In genomic region chr7:54995631-54996340, GRCh38 we compare ENCODE assay signal across 1 cellular context.
TF ChIP-seq lines count a peak whose summit lies in the region.

No MANE protein-coding gene starts in this region.

TF ChIP-seq in A549, 52 proteins besides CTCF, POLR2A, EP300 and RAD21 (continued from another document):
- TF ChIP-seq REST (IDR thresholded peaks at IDR 0.05) (no peak), RCOR1 (IDR thresholded peaks at IDR 0.05; ENCODE audit: low read depth, low read length) (no peak), TP53 (CRISPR knock-in tag; IDR thresholded peaks at IDR 0.05) (no peak), POLR2AphosphoS2 (conservative IDR thresholded peaks at IDR 0.05; ENCODE audit: low read length) (no peak), MAZ (IDR thresholded peaks at IDR 0.05; ENCODE audit: borderline replicate concordance, low read depth, low read length) (no peak), PBX3 (IDR thresholded peaks at IDR 0.05) (no peak), HMGXB4 (CRISPR knock-in tag; IDR thresholded peaks at IDR 0.05; ENCODE audit: borderline replicate concordance) (no peak), SREBF2 (IDR thresholded peaks at IDR 0.05) (no peak), RNF2 (IDR thresholded peaks at IDR 0.05; ENCODE audit: borderline replicate concordance, low read depth) (no peak), MAFK (IDR thresholded peaks at IDR 0.05; ENCODE audit: partially characterized antibody) (no peak), HOXB13 (CRISPR knock-in tag; IDR thresholded peaks at IDR 0.05; ENCODE audit: low read depth) (peak; percentile 15; the same call in 1 of the 2 replicates), ESRRA (IDR thresholded peaks at IDR 0.05; ENCODE audit: borderline replicate concordance, low read length) (no peak), USF2 (IDR thresholded peaks at IDR 0.05) (no peak), NFE2L2 (conservative IDR thresholded peaks at IDR 0.05; ENCODE audit: low read length) (no peak), RFX5 (IDR thresholded peaks at IDR 0.05) (no peak), HOXB5 (CRISPR knock-in tag; IDR thresholded peaks at IDR 0.05) (no peak), ZSCAN20 (CRISPR knock-in tag; IDR thresholded peaks at IDR 0.05) (no peak), NPAS2 (CRISPR knock-in tag; IDR thresholded peaks at IDR 0.05; ENCODE audit: borderline replicate concordance) (no peak), TFCP2L1 (CRISPR knock-in tag; IDR thresholded peaks at IDR 0.05) (no peak), ELK1 (IDR thresholded peaks at IDR 0.05; ENCODE audit: low read depth, low read length) (no peak), HOXA7 (CRISPR knock-in tag; IDR thresholded peaks at IDR 0.05) (no peak), ZFP36 (IDR thresholded peaks at IDR 0.05; ENCODE audit: borderline replicate concordance, partially characterized antibody) (no peak), JUNB (IDR thresholded peaks at IDR 0.05) (peak; percentile 93), NR3C1 (IDR thresholded peaks at IDR 0.05) (no peak), RARB (CRISPR knock-in tag; IDR thresholded peaks at IDR 0.05) (peak; percentile 11; the same call in 1 of the 2 replicates), ZNF302 (CRISPR knock-in tag; IDR thresholded peaks at IDR 0.05) (no peak), KDM1A (IDR thresholded peaks at IDR 0.05; ENCODE audit: low read depth) (no peak), EHF (CRISPR knock-in tag; IDR thresholded peaks at IDR 0.05) (no peak), HEYL (CRISPR knock-in tag; IDR thresholded peaks at IDR 0.05) (no peak), HDAC2 (IDR thresholded peaks at IDR 0.05) (no peak)
